ENCODE assay signal across 17 cellular contexts in genomic region chr7:144857463-144857862, GRCh38. TPM values are rescaled to one million over a fixed set of nuclear protein-coding genes. Genes with fewer than 3 reads are reported as not detected.
A peak's percentile ranks its signal among the peaks of the same experiment; 100 is the strongest.
DNase-seq lines count a peak whose midpoint lies in the region; ATAC-seq, FAIRE-seq and TF ChIP-seq lines count a peak whose summit lies in the region.
"Had no signal": no experiment of that assay in that cellular context is flagged by ENCODE, and none has a peak within 500 bp of the region (broad histone marks: within the 10 kb centered on the region; RNA-seq: fewer than 3 reads in every experiment).

No MANE protein-coding gene starts in this region.

- H3K27ac ChIP-seq in HepG2 (ENCODE audit: extremely low read length, insufficient read depth, low read length) (no peak overlapping the region), right lobe of liver (no peak overlapping the region), mesendoderm (ENCODE audit: low read depth, low read length) (no peak overlapping the region), GM23338 (ENCODE audit: low read depth) (no peak overlapping the region)
- H3K27ac ChIP-seq: C4-2B had no signal

- H3K27me3 Mint-ChIP-seq in GM23338 (ENCODE audit: insufficient read depth, low read depth, poor library complexity) = peaks cover 2% of the 10 kb centered on the region
- H3K27me3 Mint-ChIP-seq: CD4-positive, alpha-beta T cell had no signal

- no peak overlapping the region for H3K27ac Mint-ChIP-seq in GM23338
- H3K27ac Mint-ChIP-seq: CD4-positive, alpha-beta T cell; IgD-negative memory B cell had no signal

- H3F3A ChIP-seq in GM23338 (replicated peaks; ENCODE audit: low read depth) = no peaks in the 10 kb centered on the region

- H4K8ac ChIP-seq in mesendoderm (ENCODE audit: low read depth, low read length) = peak overlapping the region; percentile 56

- H3K4me2 ChIP-seq in HepG2 (ENCODE audit: low read depth, low read length) (no peak overlapping the region), mesendoderm (ENCODE audit: low read length) (no peak overlapping the region), GM23338 (no peak overlapping the region)

- no peak for TF ChIP-seq RAD21 in HepG2 (CRISPR knock-in tag; IDR thresholded peaks at IDR 0.05)

- no peak overlapping the region for H3K9ac ChIP-seq in HepG2 (ENCODE audit: insufficient read depth, low read depth, low read length)
- no peak overlapping the region for H3K9ac ChIP-seq in mesendoderm (ENCODE audit: low read length)

- DNase-seq in HepG2 (ENCODE audit: low spot score) (no peak), right lobe of liver (no peak), NCI-H1092 treated with DMSO at 0.1 percent for 48 hours (lab: John Stamatoyannopoulos, UW) (peak; percentile 20), mesendoderm (no peak), GM23338 (ENCODE audit: low spot score) (no peak)
- no peak for DNase-seq in activated CD4-positive, alpha-beta T cell treated with anti-CD3 and anti-CD28 coated beads for 4 hours
- DNase-seq: AML-193; Caco-2; CD4-positive, alpha-beta T cell had no signal

- H3K79me1 ChIP-seq in mesendoderm (ENCODE audit: low read length) = no peaks in the 10 kb centered on the region

- H3K4me3 Mint-ChIP-seq in GM23338 = no peak overlapping the region
- H3K4me3 Mint-ChIP-seq: CD4-positive, alpha-beta T cell; IgD-negative memory B cell had no signal

- H3K27me3 ChIP-seq in HepG2 (ENCODE audit: control insufficient read depth in 1 of 2, insufficient read depth in 2 of 2, low read length in 2 of 2) (no peaks in the 10 kb centered on the region; a peak in 1 of 5 replicates), right lobe of liver (no peaks in the 10 kb centered on the region), mesendoderm (ENCODE audit: insufficient read depth, low read length, poor library complexity) (no peaks in the 10 kb centered on the region), GM23338 (ENCODE audit: insufficient read depth) (no peaks in the 10 kb centered on the region)

- no TSS peak for BruUV-seq in HepG2 (replicated peaks; lab: Mats Ljungman, UMichigan)

- H3K56ac ChIP-seq in mesendoderm (ENCODE audit: low read length) = no peak overlapping the region

- no peak for TF ChIP-seq POLR2A in HepG2 (IDR thresholded peaks at IDR 0.05; ENCODE audit: insufficient read depth in 1 of 2, low read depth in 2 of 2, low read length in 2 of 2)
- TF ChIP-seq POLR2A in right lobe of liver (IDR thresholded peaks at IDR 0.05) = no peak

- H2AFZ ChIP-seq in HepG2 (ENCODE audit: low read length) (no peak overlapping the region), GM23338 (no peak overlapping the region)

- TF ChIP-seq EP300 in HepG2 (IDR thresholded peaks at IDR 0.05; ENCODE audit: low read depth in 2 of 2, low read length in 2 of 2) (no peak), HepG2 (CRISPR knock-in tag; IDR thresholded peaks at IDR 0.05; ENCODE audit: borderline replicate concordance) (no peak)

- CTCF ChIA-PET in HepG2 (lab: Yijun Ruan, JAX; ENCODE audit: low intra/inter-chr PET ratio, low total read pairs) = no interaction called here

- no peaks in the 10 kb centered on the region for H3K9me3 Mint-ChIP-seq in GM23338
- H3K9me3 Mint-ChIP-seq: CD4-positive, alpha-beta T cell; IgD-negative memory B cell had no signal

- no peak overlapping the region for H3K4ac ChIP-seq in mesendoderm (ENCODE audit: low read depth, low read length)

- H3K79me2 ChIP-seq in HepG2 (ENCODE audit: insufficient read depth, low read length) (no peaks in the 10 kb centered on the region), mesendoderm (ENCODE audit: control insufficient read depth, insufficient read depth, low read length) (no peaks in the 10 kb centered on the region), GM23338 (replicated peaks; ENCODE audit: insufficient read depth) (no peaks in the 10 kb centered on the region)

- H2BK15ac ChIP-seq in mesendoderm (replicated peaks; ENCODE audit: low read depth) = no peak overlapping the region

- H3K23ac ChIP-seq in mesendoderm (ENCODE audit: low read length) = no peak overlapping the region

- 16% methylated on average over 1 of the region's 1 CpG for WGBS in HepG2 (ENCODE audit: low lambda C conversion rate)
- 22% methylated on average over 1 of the region's 1 CpG for WGBS in right lobe of liver (ENCODE audit: insufficient coverage, low coverage, low lambda C conversion rate, missing lambda C conversion rate)
- WGBS in mesendoderm (ENCODE audit: extremely low coverage, insufficient coverage, low lambda C conversion rate) = no CpG with 5 or more reads among the region's 1 CpG

- H3K9me2 ChIP-seq in GM23338 (ENCODE audit: insufficient read depth) = no peaks in the 10 kb centered on the region

- H3K9me3 ChIP-seq in HepG2 (ENCODE audit: low read length) = no peaks in the 10 kb centered on the region
- no peaks in the 10 kb centered on the region for H3K9me3 ChIP-seq in right lobe of liver
- H3K9me3 ChIP-seq: Caco-2, HAP-1 had no signal

- TF ChIP-seq CTCF in HepG2 (CRISPR knock-in tag; IDR thresholded peaks at IDR 0.05) (no peak), right lobe of liver (IDR thresholded peaks at IDR 0.05) (no peak), GM23338 (conservative IDR thresholded peaks at IDR 0.05; ENCODE audit: low read depth in 2 of 2) (no peak)

- in situ Hi-C loops in HepG2 (cut with HindIII; ENCODE audit: extremely low pct_ligation_motif_present, low pct_unique_long_range_greater_than_20kb) = no loop called here

- no peak overlapping the region for H2BK5ac ChIP-seq in mesendoderm (ENCODE audit: low read length)

- intact Hi-C loops in HepG2 (cut with micrococcal nuclease; ENCODE audit: unreplicated experiment) = no loop called here
- intact Hi-C loops in right lobe of liver (cut with DNase I) = no loop called here

- no peak overlapping the region for H2AK5ac ChIP-seq in mesendoderm (ENCODE audit: low read length)

- no peaks in the 10 kb centered on the region for H3K4me1 ChIP-seq in HepG2 (ENCODE audit: insufficient read depth, low read length)
- no peaks in the 10 kb centered on the region for H3K4me1 ChIP-seq in right lobe of liver
- H3K4me1 ChIP-seq in mesendoderm (ENCODE audit: control insufficient read depth, low read depth, low read length) = no peaks in the 10 kb centered on the region
- peaks cover 8% of the 10 kb centered on the region for H3K4me1 ChIP-seq in GM23338 (ENCODE audit: insufficient read depth)
- H3K4me1 ChIP-seq: HAP-1 had no signal

- peaks cover 14% of the 10 kb centered on the region; the same call in 2 of the 3 replicates for H3K4me1 Mint-ChIP-seq in GM23338

- H3K18ac ChIP-seq in mesendoderm (ENCODE audit: low read length) = no peak overlapping the region

- H3K36me3 Mint-ChIP-seq in GM23338 (ENCODE audit: low read depth) = no peaks in the 10 kb centered on the region
- H3K36me3 Mint-ChIP-seq: IgD-negative memory B cell had no signal

- H3K36me3 ChIP-seq in HepG2 (replicated peaks in 1 of 2; ENCODE audit: control insufficient read depth in 1 of 2, insufficient read depth in 2 of 2, low read length in 2 of 2) (no peaks in the 10 kb centered on the region), right lobe of liver (no peaks in the 10 kb centered on the region), mesendoderm (ENCODE audit: control insufficient read depth, insufficient read depth, low read length) (no peaks in the 10 kb centered on the region), GM23338 (ENCODE audit: insufficient read depth) (no peaks in the 10 kb centered on the region)
- H3K36me3 ChIP-seq: HAP-1 had no signal

- H4K20me1 ChIP-seq in HepG2 (ENCODE audit: insufficient read depth, low read length) (no peaks in the 10 kb centered on the region), GM23338 (replicated peaks; ENCODE audit: insufficient read depth) (no peaks in the 10 kb centered on the region)

- no peak overlapping the region for H2BK120ac ChIP-seq in mesendoderm (ENCODE audit: low read depth, low read length)

- FAIRE-seq in HepG2 (lab: Jason Lieb, UNC) = no peak
- FAIRE-seq: D721Med, G401.6, GM12891, GM19239, HTR-8/SVneo had no signal

- no peak overlapping the region for H3K4me3 ChIP-seq in HepG2 (replicated peaks in 1 of 3; ENCODE audit: insufficient read depth in 1 of 3, low read depth in 2 of 3, low read length in 3 of 3)
- no peak overlapping the region for H3K4me3 ChIP-seq in right lobe of liver
- no peak overlapping the region for H3K4me3 ChIP-seq in mesendoderm (ENCODE audit: low read length)
- no peak overlapping the region for H3K4me3 ChIP-seq in GM23338
- H3K4me3 ChIP-seq: HAP-1 had no signal

- ATAC-seq in HepG2 (no peak), right lobe of liver (no peak), GM23338 (no peak)

- no peak overlapping the region for H4K5ac ChIP-seq in mesendoderm (ENCODE audit: low read length)

- POLR2A ChIA-PET in HepG2 (lab: Yijun Ruan, JAX) = no interaction called here

TF ChIP-seq in HepG2, 621 proteins besides CTCF, POLR2A, EP300 and RAD21 (continues in another document):
- TF ChIP-seq RFX3 (CRISPR knock-in tag; IDR thresholded peaks at IDR 0.05) = no peak

RNA-seq across cellular contexts. Expression of gene TPK1, which starts 21.6 kb away (rescaled TPM):
- total RNA-seq in HepG2 (2016; rRNA removed; fragmentation: Illumina TruSeq; extraction: Trizol) (1.0 and 1.4 TPM in 2 replicates), right lobe of liver (1 to 10 TPM; 3.1 to 6.7 (median 4.3) TPM)
- total RNA-seq in HepG2 (2016; cell fraction: cytosol; rRNA removed; fragmentation: Illumina TruSeq; extraction: Trizol; ENCODE audit: low read depth) = 1.3 and 1.7 TPM in 2 replicates
- 0.45 and 1.3 TPM in 2 replicates for total RNA-seq in HepG2 (2016; cell fraction: insoluble cytoplasmic fraction; rRNA removed; fragmentation: Illumina TruSeq; extraction: Trizol)
- total RNA-seq in HepG2 (2016; cell fraction: membrane; rRNA removed; fragmentation: Illumina TruSeq; extraction: Trizol) = 1.1 TPM in 2 replicates
- 0.75 and 1.7 TPM in 2 replicates for total RNA-seq in HepG2 (2016; cell fraction: nucleus; rRNA removed; fragmentation: Illumina TruSeq; extraction: Trizol)
- polyA plus RNA-seq in HepG2 (2011; rRNA removed) (0.74 and 1.2 TPM in 2 replicates), GM23338 (2016; fragmentation: Nextera tagmentation; extraction: Ambion mirVana) (2.9 and 3.2 TPM in 2 replicates)
- 0.42 and 0.62 TPM in 2 replicates for polyA plus RNA-seq in HepG2 (2011; cell fraction: cytosol; rRNA removed)
- 0.43 and 0.62 TPM in 2 replicates for polyA plus RNA-seq in HepG2 (2011; cell fraction: nucleus; rRNA removed)
- 0.25 and 0.61 TPM in 2 replicates for polyA plus RNA-seq in HepG2 (2012)
- 0.74 and 1.2 TPM in 2 replicates for polyA plus RNA-seq in HepG2 (2016; cell fraction: cytosol; fragmentation: Illumina TruSeq; extraction: Trizol; ENCODE audit: low read depth)
- 0.61 and 1.4 TPM in 2 replicates for polyA plus RNA-seq in HepG2 (2016; cell fraction: insoluble cytoplasmic fraction; fragmentation: Illumina TruSeq; extraction: Trizol; ENCODE audit: low read depth)
- 0.98 and 1.2 TPM in 2 replicates for polyA plus RNA-seq in HepG2 (2016; cell fraction: membrane; fragmentation: Illumina TruSeq; extraction: Trizol; ENCODE audit: low read depth)
- 0.56 and 0.72 TPM in 2 replicates for polyA plus RNA-seq in HepG2 (2016; cell fraction: nucleus; fragmentation: Illumina TruSeq; extraction: Trizol; ENCODE audit: insufficient read depth, low read depth)
- 2.8 and 13.1 TPM in 2 replicates for polyA minus RNA-seq in HepG2 (2011; rRNA and poly(A)+ RNA removed; ENCODE audit: low replicate concordance)
- polyA minus RNA-seq in HepG2 (2011; cell fraction: cytosol; rRNA and poly(A)+ RNA removed) = 0.40 TPM in 1 of 2 replicates, not detected in the other
- polyA minus RNA-seq in HepG2 (2011; cell fraction: nucleus; rRNA and poly(A)+ RNA removed) = 4.0 and 4.7 TPM in 2 replicates
- 1.6 TPM for polyA plus RNA-seq in mesendoderm (2013, experiment 1 of 2)
- polyA plus RNA-seq in mesendoderm (2013, experiment 2 of 2) = 1.8 TPM
- 1.5 and 2.6 TPM in 2 replicates for total RNA-seq in GM23338 (2014; rRNA removed; shearing (Covaris generic))
